In genomic region chr6:39998126-39998525, GRCh38 we compare ENCODE assay signal across 22 cellular contexts.
"Had no signal": no experiment of that assay in that cellular context is flagged by ENCODE, and none has a peak within 500 bp of the region (broad histone marks: within the 10 kb centered on the region; RNA-seq: fewer than 3 reads in every experiment).

No MANE protein-coding gene starts in this region.

- H3K79me2 ChIP-seq: hepatocyte, parathyroid adenoma had no signal

- H3K36me3 Mint-ChIP-seq: stimulated activated effector memory CD8-positive, alpha-beta T cell treated with anti-CD3 and anti-CD28 coated beads, Interleukin-12 subunit alpha, Interleukin-12 subunit beta, amount 100 ng/mL, for 72 hours had no signal

- H3K4me2 ChIP-seq: hepatocyte had no signal

- H3K4me1 Mint-ChIP-seq: naive thymus-derived CD4-positive, alpha-beta T cell; nephron progenitor cell; stimulated activated effector memory CD8-positive, alpha-beta T cell treated with anti-CD3 and anti-CD28 coated beads, Interleukin-12 subunit alpha, Interleukin-12 subunit beta, amount 100 ng/mL, for 72 hours had no signal

- DNase-seq: colonic mucosa; dorsolateral prefrontal cortex; effector CD8-positive, alpha-beta T cell; foreskin keratinocyte; kidney; left cardiac atrium; left ventricle myocardium superior; mesenchymal stem cell; naive thymus-derived CD4-positive, alpha-beta T cell; nephron progenitor cell; right lobe of liver; stimulated activated CD4-positive, alpha-beta T cell treated with anti-CD3 and anti-CD28 coated beads, Interleukin-4, amount 100 ng/mL, for 1 hour; stimulated activated CD8-positive, alpha-beta memory T cell treated with anti-CD3 and anti-CD28 coated beads, Interleukin-4, amount 100 ng/mL, for 48 hours; stimulated activated naive CD8-positive, alpha-beta T cell treated with anti-CD3 and anti-CD28 coated beads, Interleukin-15, Interleukin-2, amounts not matched to agents 100 U/mL and 50 U/mL, for 24 hours; tibial artery; upper lobe of right lung had no signal

- H3K36me3 ChIP-seq: colonic mucosa, prostate gland, right lobe of liver, suprapubic skin, tibial artery, upper lobe of right lung had no signal

- H3K27ac ChIP-seq: colonic mucosa, dorsolateral prefrontal cortex, foreskin keratinocyte, hepatocyte, parathyroid adenoma, prostate gland, right lobe of liver, suprapubic skin, tibial artery, upper lobe of right lung had no signal

- H2AFZ ChIP-seq: hepatocyte, parathyroid adenoma had no signal

- H3K27ac Mint-ChIP-seq: naive thymus-derived CD4-positive, alpha-beta T cell; nephron progenitor cell; stimulated activated effector memory CD8-positive, alpha-beta T cell treated with anti-CD3 and anti-CD28 coated beads, Interleukin-12 subunit alpha, Interleukin-12 subunit beta, amount 100 ng/mL, for 72 hours had no signal

- H3K4me3 Mint-ChIP-seq: naive thymus-derived CD4-positive, alpha-beta T cell; nephron progenitor cell; stimulated activated effector memory CD8-positive, alpha-beta T cell treated with anti-CD3 and anti-CD28 coated beads, Interleukin-12 subunit alpha, Interleukin-12 subunit beta, amount 100 ng/mL, for 72 hours had no signal

- H3K4me1 ChIP-seq: colonic mucosa, foreskin keratinocyte, parathyroid adenoma, prostate gland, right lobe of liver, suprapubic skin, upper lobe of right lung had no signal

- H3K27me3 ChIP-seq: colonic mucosa, dorsolateral prefrontal cortex, foreskin keratinocyte, hepatocyte, right lobe of liver, suprapubic skin, tibial artery, upper lobe of right lung had no signal

- H3K9me3 ChIP-seq: colonic mucosa, prostate gland, right lobe of liver, suprapubic skin had no signal

- H3K4me3 ChIP-seq: colonic mucosa, dorsolateral prefrontal cortex, hepatocyte, lung, prostate gland, right lobe of liver, suprapubic skin, tibial artery, upper lobe of right lung had no signal

- ATAC-seq: foreskin keratinocyte; left cardiac atrium; left ventricle myocardium superior; naive thymus-derived CD4-positive, alpha-beta T cell; right lobe of liver; stimulated activated effector memory CD8-positive, alpha-beta T cell treated with anti-CD3 and anti-CD28 coated beads, Interleukin-12 subunit alpha, Interleukin-12 subunit beta, amount 100 ng/mL, for 72 hours; stimulated activated naive CD8-positive, alpha-beta T cell treated with anti-CD3 and anti-CD28 coated beads, Interleukin-15, Interleukin-2, amounts not matched to agents 100 U/mL and 50 U/mL, for 24 hours; upper lobe of right lung had no signal

- H3K9ac ChIP-seq: parathyroid adenoma had no signal
